33 cellular contexts compared by ENCODE assay signal in the genomic region with DNA sequence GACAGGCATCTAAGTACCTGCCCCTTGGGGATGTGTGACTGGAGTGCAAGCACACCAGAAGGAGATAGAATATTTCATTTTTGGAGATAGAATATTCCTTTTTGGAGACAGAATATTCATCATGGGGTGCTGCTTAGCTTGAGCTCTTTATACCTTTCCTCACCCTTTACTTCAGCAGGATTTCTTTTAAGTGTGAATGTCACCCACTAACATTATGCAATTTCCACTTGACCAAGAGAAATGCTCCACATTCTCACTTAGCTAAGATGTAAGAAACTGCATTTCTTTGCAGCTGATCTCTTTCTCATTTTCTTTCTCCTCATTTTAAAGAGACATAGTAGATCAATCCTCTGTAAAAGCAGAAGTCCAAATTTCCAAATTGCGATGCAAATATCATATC.
"Had no signal": no experiment of that assay in that cellular context is flagged by ENCODE, and none has a peak within 500 bp of the region (broad histone marks: within the 10 kb centered on the region; RNA-seq: fewer than 3 reads in every experiment).

No MANE protein-coding gene starts in this region.

- H3K9me3 Mint-ChIP-seq: activated naive CD4-positive, alpha-beta T cell treated with anti-CD3 and anti-CD28 coated beads, Interleukin-2, amount 50 U/mL, for 24 hours; dendritic cell treated with granulocyte-macrophage colony-stimulating factor and Interleukin-4, amounts not matched to agents 40 ng/mL and 50 ng/mL, for 4 days; endodermal cell had no signal

- H3K27me3 Mint-ChIP-seq: activated B cell treated with CpG ODN at 0.5 μM for 24 hours; activated CD4-positive, alpha-beta memory T cell treated with anti-CD3 and anti-CD28 coated beads for 36 hours; activated CD4-positive, alpha-beta T cell treated with anti-CD3 and anti-CD28 coated beads, Interleukin-2, amount 10 ng/mL, durations not matched to agents 24 days and 14 days; activated CD8-positive, alpha-beta memory T cell treated with anti-CD3 and anti-CD28 coated beads, Interleukin-2, amount 10 ng/mL, durations not matched to agents 7 days and 5 days; activated naive CD4-positive, alpha-beta T cell treated with anti-CD3 and anti-CD28 coated beads, Interleukin-2, amount 50 U/mL, for 24 hours; activated naive CD8-positive, alpha-beta T cell treated with anti-CD3 and anti-CD28 coated beads for 36 hours; activated naive CD8-positive, alpha-beta T cell treated with anti-CD3 and anti-CD28 coated beads, Interleukin-2, amount 50 U/mL, for 24 hours; dendritic cell treated with granulocyte-macrophage colony-stimulating factor and Interleukin-4, amounts not matched to agents 40 ng/mL and 50 ng/mL, for 4 days; T-helper 17 cell had no signal

- ATAC-seq: activated CD4-positive, CD25-positive, alpha-beta regulatory T cell treated with anti-CD3 and anti-CD28 coated beads, Interleukin-2, amount 50 U/mL, for 24 hours; activated CD8-positive, alpha-beta memory T cell treated with anti-CD3 and anti-CD28 coated beads, Interleukin-2, amount 10 ng/mL, durations not matched to agents 7 days and 5 days; activated CD8-positive, alpha-beta T cell treated with anti-CD3 and anti-CD28 coated beads, Interleukin-2, amount 10 ng/mL, durations not matched to agents 7 days and 5 days; activated naive CD8-positive, alpha-beta T cell treated with anti-CD3 and anti-CD28 coated beads, Interleukin-2, amount 50 U/mL, for 24 hours; body of pancreas; esophagus mucosa; T-helper 17 cell had no signal

- H3K36me3 Mint-ChIP-seq: activated CD4-positive, alpha-beta memory T cell treated with anti-CD3 and anti-CD28 coated beads for 36 hours; activated CD8-positive, alpha-beta memory T cell treated with anti-CD3 and anti-CD28 coated beads, Interleukin-2, amount 10 ng/mL, durations not matched to agents 7 days and 5 days; activated naive CD4-positive, alpha-beta T cell treated with anti-CD3 and anti-CD28 coated beads, Interleukin-2, amount 50 U/mL, for 24 hours; activated naive CD8-positive, alpha-beta T cell treated with anti-CD3 and anti-CD28 coated beads for 36 hours had no signal

- H3K27ac Mint-ChIP-seq: activated B cell treated with CpG ODN at 0.5 μM for 24 hours; activated CD4-positive, alpha-beta memory T cell treated with anti-CD3 and anti-CD28 coated beads for 36 hours; activated CD4-positive, alpha-beta T cell treated with anti-CD3 and anti-CD28 coated beads, Interleukin-2, amount 10 ng/mL, durations not matched to agents 24 days and 14 days; activated CD8-positive, alpha-beta memory T cell treated with anti-CD3 and anti-CD28 coated beads, Interleukin-2, amount 10 ng/mL, durations not matched to agents 7 days and 5 days; activated CD8-positive, alpha-beta T cell treated with anti-CD3 and anti-CD28 coated beads, Interleukin-2, amount 10 ng/mL, durations not matched to agents 7 days and 5 days; activated naive CD4-positive, alpha-beta T cell treated with anti-CD3 and anti-CD28 coated beads for 36 hours; activated naive CD4-positive, alpha-beta T cell treated with anti-CD3 and anti-CD28 coated beads, Interleukin-2, amount 50 U/mL, for 24 hours; activated naive CD8-positive, alpha-beta T cell treated with anti-CD3 and anti-CD28 coated beads for 36 hours; activated naive CD8-positive, alpha-beta T cell treated with anti-CD3 and anti-CD28 coated beads, Interleukin-2, amount 50 U/mL, for 24 hours; activated T-helper 1 cell treated with anti-CD3 and anti-CD28 coated beads, Interleukin-12 subunit alpha, Interleukin-12 subunit beta, Interleukin-2, Interleukin-4 antibody, amounts not matched to agents 30 ng/mL and 10 ng/mL and 1 ng/mL, durations not matched to agents 14 hours and 24 hours and 36 hours; activated T-helper 2 cell treated with anti-CD3 and anti-CD28 coated beads, Interferon-gamma antibody, Interleukin-2, Interleukin-4, amounts not matched to agents 10 μg/mL and 5 μg/mL and 100 μg/mL, durations not matched to agents 14 hours and 24 hours and 36 hours; dendritic cell treated with granulocyte-macrophage colony-stimulating factor and Interleukin-4, amounts not matched to agents 40 ng/mL and 50 ng/mL, for 4 days; endodermal cell; T-helper 17 cell; T-helper 2 cell treated with Interferon-gamma antibody and Interleukin-4, amounts not matched to agents 5 μg/mL and 100 μg/mL, for 36 hours had no signal

- H3K4me1 Mint-ChIP-seq: activated B cell treated with CpG ODN at 0.5 μM for 24 hours; activated CD4-positive, alpha-beta T cell treated with anti-CD3 and anti-CD28 coated beads, Interleukin-2, amount 10 ng/mL, durations not matched to agents 24 days and 14 days; activated CD8-positive, alpha-beta memory T cell treated with anti-CD3 and anti-CD28 coated beads, Interleukin-2, amount 10 ng/mL, durations not matched to agents 7 days and 5 days; activated naive CD4-positive, alpha-beta T cell treated with anti-CD3 and anti-CD28 coated beads, Interleukin-2, amount 50 U/mL, for 24 hours; activated naive CD8-positive, alpha-beta T cell treated with anti-CD3 and anti-CD28 coated beads for 36 hours; activated naive CD8-positive, alpha-beta T cell treated with anti-CD3 and anti-CD28 coated beads, Interleukin-2, amount 50 U/mL, for 24 hours; endodermal cell; T-helper 17 cell had no signal

- H3K4me3 Mint-ChIP-seq: activated B cell treated with CpG ODN at 0.5 μM for 24 hours; activated CD4-positive, alpha-beta memory T cell treated with anti-CD3 and anti-CD28 coated beads for 36 hours; activated CD4-positive, alpha-beta T cell treated with anti-CD3 and anti-CD28 coated beads, Interleukin-2, amount 10 ng/mL, durations not matched to agents 24 days and 14 days; activated CD8-positive, alpha-beta memory T cell treated with anti-CD3 and anti-CD28 coated beads, Interleukin-2, amount 10 ng/mL, durations not matched to agents 7 days and 5 days; activated CD8-positive, alpha-beta T cell treated with anti-CD3 and anti-CD28 coated beads, Interleukin-2, amount 10 ng/mL, durations not matched to agents 7 days and 5 days; activated naive CD4-positive, alpha-beta T cell treated with anti-CD3 and anti-CD28 coated beads for 36 hours; activated naive CD4-positive, alpha-beta T cell treated with anti-CD3 and anti-CD28 coated beads, Interleukin-2, amount 50 U/mL, for 24 hours; activated naive CD8-positive, alpha-beta T cell treated with anti-CD3 and anti-CD28 coated beads for 36 hours; activated naive CD8-positive, alpha-beta T cell treated with anti-CD3 and anti-CD28 coated beads, Interleukin-2, amount 50 U/mL, for 24 hours; activated T-helper 1 cell treated with anti-CD3 and anti-CD28 coated beads, Interleukin-12 subunit alpha, Interleukin-12 subunit beta, Interleukin-2, Interleukin-4 antibody, amounts not matched to agents 30 ng/mL and 10 ng/mL and 1 ng/mL, durations not matched to agents 14 hours and 24 hours and 36 hours; dendritic cell treated with granulocyte-macrophage colony-stimulating factor and Interleukin-4, amounts not matched to agents 40 ng/mL and 50 ng/mL, for 4 days; endodermal cell; T-helper 17 cell; T-helper 2 cell treated with Interferon-gamma antibody and Interleukin-4, amounts not matched to agents 5 μg/mL and 100 μg/mL, for 36 hours had no signal

- DNase-seq: activated B cell treated with CpG ODN at 0.5 μM for 24 hours; activated CD4-positive, alpha-beta memory T cell treated with anti-CD3 and anti-CD28 coated beads for 36 hours; activated CD4-positive, alpha-beta T cell treated with anti-CD3 and anti-CD28 coated beads, Interleukin-2, amount 10 ng/mL, durations not matched to agents 24 days and 14 days; activated CD8-positive, alpha-beta memory T cell treated with anti-CD3 and anti-CD28 coated beads, Interleukin-2, amount 10 ng/mL, durations not matched to agents 7 days and 5 days; activated CD8-positive, alpha-beta memory T cell treated with anti-CD3 and anti-CD28 coated beads, Interleukin-2, amount 50 U/mL, for 4 hours; activated CD8-positive, alpha-beta T cell treated with anti-CD3 and anti-CD28 coated beads, Interleukin-2, amount 10 ng/mL, durations not matched to agents 7 days and 5 days; activated effector memory CD4-positive, alpha-beta T cell treated with anti-CD3 and anti-CD28 coated beads, Interleukin-2, amount 50 U/mL, for 16 hours; activated naive CD4-positive, alpha-beta T cell treated with anti-CD3 and anti-CD28 coated beads for 36 hours; activated naive CD8-positive, alpha-beta T cell treated with anti-CD3 and anti-CD28 coated beads for 36 hours; activated naive CD8-positive, alpha-beta T cell treated with anti-CD3 and anti-CD28 coated beads, Interleukin-2, amount 50 U/mL, for 24 hours; activated T-cell treated with anti-CD3 and anti-CD28 coated beads, Interleukin-2, amount 50 U/mL, for 1 hour; activated T-cell treated with anti-CD3 and anti-CD28 coated beads, Interleukin-2, amount 50 U/mL, for 48 hours; adrenal gland; amygdala; aorta; body of pancreas; caudate nucleus; dorsolateral prefrontal cortex; effector memory CD4-positive, alpha-beta T cell; endodermal cell; foreskin fibroblast; head of caudate nucleus; T-helper 1 cell; T-helper 17 cell; T1000; WERI-Rb-1 had no signal
